Comparison of ENCODE assay signal across 1 cellular context in genomic region chr6:56541736-56542366, GRCh38.
TF ChIP-seq lines count a peak whose summit lies in the region.

No MANE protein-coding gene starts in this region.

TF ChIP-seq in HepG2, 621 proteins besides CTCF, POLR2A, EP300 and RAD21 (continued from another document):
- TF ChIP-seq ZBTB43 (CRISPR knock-in tag; conservative IDR thresholded peaks at IDR 0.05) (peak; percentile 27; the same call in 1 of the 2 replicates), KAT7 (CRISPR knock-in tag; IDR thresholded peaks at IDR 0.05; ENCODE audit: borderline replicate concordance) (no peak), ZNF530 (CRISPR knock-in tag; IDR thresholded peaks at IDR 0.05; ENCODE audit: low read depth) (no peak), MAF1 (CRISPR knock-in tag; IDR thresholded peaks at IDR 0.05; ENCODE audit: borderline replicate concordance) (no peak), RARG (CRISPR knock-in tag; IDR thresholded peaks at IDR 0.05; ENCODE audit: low read depth) (no peak), KLF9 (CRISPR knock-in tag; IDR thresholded peaks at IDR 0.05; ENCODE audit: low read depth) (no peak), ZNF501 (CRISPR knock-in tag; IDR thresholded peaks at IDR 0.05) (no peak), ZNF775 (CRISPR knock-in tag; IDR thresholded peaks at IDR 0.05; ENCODE audit: borderline replicate concordance) (no peak), NKX3-1 (CRISPR knock-in tag; IDR thresholded peaks at IDR 0.05) (0 out of 2 replicates have a peak, but pooled peaks have one; percentile 14), ZNF30 (CRISPR knock-in tag; IDR thresholded peaks at IDR 0.05) (no peak), SMAD3 (CRISPR knock-in tag; IDR thresholded peaks at IDR 0.05) (0 out of 2 replicates have a peak, but pooled peaks have one; percentile 41), YY1 (IDR thresholded peaks at IDR 0.05; ENCODE audit: insufficient read depth, insufficient replicate concordance, low read depth, low read length) (peak; percentile 7), NR2C2 (CRISPR knock-in tag; IDR thresholded peaks at IDR 0.05; ENCODE audit: borderline replicate concordance) (no peak), ZNF503 (CRISPR knock-in tag; IDR thresholded peaks at IDR 0.05) (0 out of 2 replicates have a peak, but pooled peaks have one; percentile 10), POLR2G (IDR thresholded peaks at IDR 0.05; ENCODE audit: low read depth, low read length) (no peak), ZNF619 (CRISPR knock-in tag; IDR thresholded peaks at IDR 0.05) (no peak), DRAP1 (CRISPR knock-in tag; IDR thresholded peaks at IDR 0.05) (0 out of 2 replicates have a peak, but pooled peaks have one; percentile 13), ZIK1 (CRISPR knock-in tag; IDR thresholded peaks at IDR 0.05; ENCODE audit: borderline replicate concordance, low read depth) (no peak), NFYC (CRISPR knock-in tag; IDR thresholded peaks at IDR 0.05) (0 out of 2 replicates have a peak, but pooled peaks have one; percentile 9), KDM1A (CRISPR knock-in tag; IDR thresholded peaks at IDR 0.05) (no peak), AKAP8 (CRISPR knock-in tag; IDR thresholded peaks at IDR 0.05) (no peak), KMT2B (CRISPR knock-in tag; IDR thresholded peaks at IDR 0.05) (no peak), TARDBP (CRISPR knock-in tag; IDR thresholded peaks at IDR 0.05) (no peak), ZNF263 (CRISPR knock-in tag; IDR thresholded peaks at IDR 0.05) (no peak), ZBTB25 (CRISPR knock-in tag; IDR thresholded peaks at IDR 0.05) (no peak), HOXA5 (CRISPR knock-in tag; IDR thresholded peaks at IDR 0.05) (0 out of 2 replicates have a peak, but pooled peaks have one; percentile 40), ZNF274 (CRISPR knock-in tag; IDR thresholded peaks at IDR 0.05) (no peak), SP1 (IDR thresholded peaks at IDR 0.05) (no peak), SP1 (CRISPR knock-in tag; IDR thresholded peaks at IDR 0.05) (no peak), MXD4 (CRISPR knock-in tag; IDR thresholded peaks at IDR 0.05) (no peak), FOXJ3 (CRISPR knock-in tag; IDR thresholded peaks at IDR 0.05; ENCODE audit: borderline replicate concordance) (peak; percentile 8; the same call in 1 of the 2 replicates), CAMTA2 (CRISPR knock-in tag; IDR thresholded peaks at IDR 0.05; ENCODE audit: borderline replicate concordance) (no peak), ZNF678 (CRISPR knock-in tag; IDR thresholded peaks at IDR 0.05) (no peak), MTA3 (CRISPR knock-in tag; IDR thresholded peaks at IDR 0.05) (no peak), HNRNPK (IDR thresholded peaks at IDR 0.05; ENCODE audit: low read depth, low read length, poor library complexity, severe bottlenecking) (no peak), MAFK (conservative IDR thresholded peaks at IDR 0.05 in 1 of 2, IDR thresholded peaks at IDR 0.05 in 1 of 2; ENCODE audit: low read length in 2 of 2) (no peak), ZSCAN21 (CRISPR knock-in tag; IDR thresholded peaks at IDR 0.05; ENCODE audit: borderline replicate concordance) (0 out of 2 replicates have a peak, but pooled peaks have one; percentile 23), GTF2F1 (IDR thresholded peaks at IDR 0.05; ENCODE audit: low read length) (no peak), ISL2 (CRISPR knock-in tag; IDR thresholded peaks at IDR 0.05) (no peak), DR1 (CRISPR knock-in tag; IDR thresholded peaks at IDR 0.05) (no peak)
- TF ChIP-seq, protein P1, sequence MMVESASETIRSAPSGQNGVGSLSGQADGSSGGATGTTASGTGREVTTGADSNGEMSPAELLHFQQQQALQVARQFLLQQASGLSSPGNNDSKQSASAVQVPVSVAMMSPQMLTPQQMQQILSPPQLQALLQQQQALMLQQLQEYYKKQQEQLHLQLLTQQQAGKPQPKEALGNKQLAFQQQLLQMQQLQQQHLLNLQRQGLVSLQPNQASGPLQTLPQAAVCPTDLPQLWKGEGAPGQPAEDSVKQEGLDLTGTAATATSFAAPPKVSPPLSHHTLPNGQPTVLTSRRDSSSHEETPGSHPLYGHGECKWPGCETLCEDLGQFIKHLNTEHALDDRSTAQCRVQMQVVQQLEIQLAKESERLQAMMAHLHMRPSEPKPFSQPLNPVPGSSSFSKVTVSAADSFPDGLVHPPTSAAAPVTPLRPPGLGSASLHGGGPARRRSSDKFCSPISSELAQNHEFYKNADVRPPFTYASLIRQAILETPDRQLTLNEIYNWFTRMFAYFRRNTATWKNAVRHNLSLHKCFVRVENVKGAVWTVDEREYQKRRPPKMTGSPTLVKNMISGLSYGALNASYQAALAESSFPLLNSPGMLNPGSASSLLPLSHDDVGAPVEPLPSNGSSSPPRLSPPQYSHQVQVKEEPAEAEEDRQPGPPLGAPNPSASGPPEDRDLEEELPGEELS (CRISPR knock-in tag; IDR thresholded peaks at IDR 0.05): peak; percentile 59; the same call in 1 of the 2 replicates
- TF ChIP-seq, protein P2, sequence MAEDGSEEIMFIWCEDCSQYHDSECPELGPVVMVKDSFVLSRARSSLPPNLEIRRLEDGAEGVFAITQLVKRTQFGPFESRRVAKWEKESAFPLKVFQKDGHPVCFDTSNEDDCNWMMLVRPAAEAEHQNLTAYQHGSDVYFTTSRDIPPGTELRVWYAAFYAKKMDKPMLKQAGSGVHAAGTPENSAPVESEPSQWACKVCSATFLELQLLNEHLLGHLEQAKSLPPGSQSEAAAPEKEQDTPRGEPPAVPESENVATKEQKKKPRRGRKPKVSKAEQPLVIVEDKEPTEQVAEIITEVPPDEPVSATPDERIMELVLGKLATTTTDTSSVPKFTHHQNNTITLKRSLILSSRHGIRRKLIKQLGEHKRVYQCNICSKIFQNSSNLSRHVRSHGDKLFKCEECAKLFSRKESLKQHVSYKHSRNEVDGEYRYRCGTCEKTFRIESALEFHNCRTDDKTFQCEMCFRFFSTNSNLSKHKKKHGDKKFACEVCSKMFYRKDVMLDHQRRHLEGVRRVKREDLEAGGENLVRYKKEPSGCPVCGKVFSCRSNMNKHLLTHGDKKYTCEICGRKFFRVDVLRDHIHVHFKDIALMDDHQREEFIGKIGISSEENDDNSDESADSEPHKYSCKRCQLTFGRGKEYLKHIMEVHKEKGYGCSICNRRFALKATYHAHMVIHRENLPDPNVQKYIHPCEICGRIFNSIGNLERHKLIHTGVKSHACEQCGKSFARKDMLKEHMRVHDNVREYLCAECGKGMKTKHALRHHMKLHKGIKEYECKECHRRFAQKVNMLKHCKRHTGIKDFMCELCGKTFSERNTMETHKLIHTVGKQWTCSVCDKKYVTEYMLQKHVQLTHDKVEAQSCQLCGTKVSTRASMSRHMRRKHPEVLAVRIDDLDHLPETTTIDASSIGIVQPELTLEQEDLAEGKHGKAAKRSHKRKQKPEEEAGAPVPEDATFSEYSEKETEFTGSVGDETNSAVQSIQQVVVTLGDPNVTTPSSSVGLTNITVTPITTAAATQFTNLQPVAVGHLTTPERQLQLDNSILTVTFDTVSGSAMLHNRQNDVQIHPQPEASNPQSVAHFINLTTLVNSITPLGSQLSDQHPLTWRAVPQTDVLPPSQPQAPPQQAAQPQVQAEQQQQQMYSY (CRISPR knock-in tag; IDR thresholded peaks at IDR 0.05): peak; percentile 38; the same call in 1 of the 2 replicates
- TF ChIP-seq, protein P3, sequence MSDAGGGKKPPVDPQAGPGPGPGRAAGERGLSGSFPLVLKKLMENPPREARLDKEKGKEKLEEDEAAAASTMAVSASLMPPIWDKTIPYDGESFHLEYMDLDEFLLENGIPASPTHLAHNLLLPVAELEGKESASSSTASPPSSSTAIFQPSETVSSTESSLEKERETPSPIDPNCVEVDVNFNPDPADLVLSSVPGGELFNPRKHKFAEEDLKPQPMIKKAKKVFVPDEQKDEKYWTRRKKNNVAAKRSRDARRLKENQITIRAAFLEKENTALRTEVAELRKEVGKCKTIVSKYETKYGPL (CRISPR knock-in tag; IDR thresholded peaks at IDR 0.05): no peak
